ENCODE assay signal across 2 cellular contexts in the genomic region with DNA sequence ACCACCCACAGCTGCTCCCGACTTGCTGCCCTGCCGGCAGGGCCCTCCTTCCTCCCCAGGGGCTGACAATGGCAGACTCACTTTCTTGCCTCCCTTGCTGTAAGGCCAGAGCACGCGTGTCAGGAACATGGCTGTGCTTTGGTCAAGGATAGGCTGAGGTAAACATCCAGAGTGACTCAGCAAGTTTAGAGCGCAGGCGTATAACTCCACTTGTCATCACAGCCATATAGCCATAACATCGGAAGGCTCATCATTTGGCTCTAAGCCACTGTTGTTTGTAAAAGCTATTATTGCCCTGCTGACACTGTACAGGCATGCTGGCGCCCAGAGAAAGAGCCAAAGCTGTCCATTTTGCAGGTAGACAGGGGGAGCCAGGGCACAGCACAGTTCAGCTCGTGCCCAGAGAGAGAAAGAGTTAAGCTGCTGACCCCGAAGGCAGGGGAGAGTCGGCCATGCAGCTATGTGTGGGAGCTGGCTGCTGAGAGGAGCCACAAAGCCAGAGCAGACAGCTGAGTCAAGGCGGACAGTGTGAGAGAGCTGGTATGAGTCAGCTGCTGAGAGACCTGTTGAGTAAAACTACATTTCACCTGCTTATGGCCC.
TF ChIP-seq lines count a peak whose summit lies in the region.

No MANE protein-coding gene starts in this region.

TF ChIP-seq in SK-N-SH treated with all-trans-retinoic acid at 6 μM for 48 hours, 23 proteins besides CTCF, POLR2A, EP300 and RAD21 (continued from another document):
- TF ChIP-seq, protein P1, sequence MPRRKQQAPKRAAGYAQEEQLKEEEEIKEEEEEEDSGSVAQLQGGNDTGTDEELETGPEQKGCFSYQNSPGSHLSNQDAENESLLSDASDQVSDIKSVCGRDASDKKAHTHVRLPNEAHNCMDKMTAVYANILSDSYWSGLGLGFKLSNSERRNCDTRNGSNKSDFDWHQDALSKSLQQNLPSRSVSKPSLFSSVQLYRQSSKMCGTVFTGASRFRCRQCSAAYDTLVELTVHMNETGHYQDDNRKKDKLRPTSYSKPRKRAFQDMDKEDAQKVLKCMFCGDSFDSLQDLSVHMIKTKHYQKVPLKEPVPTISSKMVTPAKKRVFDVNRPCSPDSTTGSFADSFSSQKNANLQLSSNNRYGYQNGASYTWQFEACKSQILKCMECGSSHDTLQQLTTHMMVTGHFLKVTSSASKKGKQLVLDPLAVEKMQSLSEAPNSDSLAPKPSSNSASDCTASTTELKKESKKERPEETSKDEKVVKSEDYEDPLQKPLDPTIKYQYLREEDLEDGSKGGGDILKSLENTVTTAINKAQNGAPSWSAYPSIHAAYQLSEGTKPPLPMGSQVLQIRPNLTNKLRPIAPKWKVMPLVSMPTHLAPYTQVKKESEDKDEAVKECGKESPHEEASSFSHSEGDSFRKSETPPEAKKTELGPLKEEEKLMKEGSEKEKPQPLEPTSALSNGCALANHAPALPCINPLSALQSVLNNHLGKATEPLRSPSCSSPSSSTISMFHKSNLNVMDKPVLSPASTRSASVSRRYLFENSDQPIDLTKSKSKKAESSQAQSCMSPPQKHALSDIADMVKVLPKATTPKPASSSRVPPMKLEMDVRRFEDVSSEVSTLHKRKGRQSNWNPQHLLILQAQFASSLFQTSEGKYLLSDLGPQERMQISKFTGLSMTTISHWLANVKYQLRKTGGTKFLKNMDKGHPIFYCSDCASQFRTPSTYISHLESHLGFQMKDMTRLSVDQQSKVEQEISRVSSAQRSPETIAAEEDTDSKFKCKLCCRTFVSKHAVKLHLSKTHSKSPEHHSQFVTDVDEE (CRISPR knock-in tag; IDR thresholded peaks at IDR 0.05), result no peak
- TF ChIP-seq BACH2 (CRISPR knock-in tag; IDR thresholded peaks at IDR 0.05; ENCODE audit: borderline replicate concordance) (no peak), ZNF565 (CRISPR knock-in tag; conservative IDR thresholded peaks at IDR 0.05; ENCODE audit: low read depth) (no peak), ZNF70 (CRISPR knock-in tag; IDR thresholded peaks at IDR 0.05) (no peak), CSRNP3 (CRISPR knock-in tag; IDR thresholded peaks at IDR 0.05) (no peak), PATZ1 (CRISPR knock-in tag; IDR thresholded peaks at IDR 0.05; ENCODE audit: borderline replicate concordance) (no peak), ZFP3 (CRISPR knock-in tag; IDR thresholded peaks at IDR 0.05) (no peak), CSDC2 (CRISPR knock-in tag; IDR thresholded peaks at IDR 0.05) (no peak), ZC3H10 (CRISPR knock-in tag; IDR thresholded peaks at IDR 0.05) (peak; percentile 97), RARB (CRISPR knock-in tag; IDR thresholded peaks at IDR 0.05) (peak; percentile 70; the same call in 1 of the 2 replicates), ESRRG (CRISPR knock-in tag; IDR thresholded peaks at IDR 0.05) (no peak), TOX (CRISPR knock-in tag; IDR thresholded peaks at IDR 0.05; ENCODE audit: borderline replicate concordance) (peak; percentile 97)
- TF ChIP-seq, protein P2, sequence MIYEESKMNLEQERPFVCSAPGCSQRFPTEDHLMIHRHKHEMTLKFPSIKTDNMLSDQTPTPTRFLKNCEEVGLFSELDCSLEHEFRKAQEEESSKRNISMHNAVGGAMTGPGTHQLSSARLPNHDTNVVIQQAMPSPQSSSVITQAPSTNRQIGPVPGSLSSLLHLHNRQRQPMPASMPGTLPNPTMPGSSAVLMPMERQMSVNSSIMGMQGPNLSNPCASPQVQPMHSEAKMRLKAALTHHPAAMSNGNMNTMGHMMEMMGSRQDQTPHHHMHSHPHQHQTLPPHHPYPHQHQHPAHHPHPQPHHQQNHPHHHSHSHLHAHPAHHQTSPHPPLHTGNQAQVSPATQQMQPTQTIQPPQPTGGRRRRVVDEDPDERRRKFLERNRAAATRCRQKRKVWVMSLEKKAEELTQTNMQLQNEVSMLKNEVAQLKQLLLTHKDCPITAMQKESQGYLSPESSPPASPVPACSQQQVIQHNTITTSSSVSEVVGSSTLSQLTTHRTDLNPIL (CRISPR knock-in tag; IDR thresholded peaks at IDR 0.05; ENCODE audit: low read depth), result no peak

TF ChIP-seq in SK-N-SH, 30 proteins besides CTCF, POLR2A, EP300 and RAD21 (continued from another document):
- TF ChIP-seq, protein P3, sequence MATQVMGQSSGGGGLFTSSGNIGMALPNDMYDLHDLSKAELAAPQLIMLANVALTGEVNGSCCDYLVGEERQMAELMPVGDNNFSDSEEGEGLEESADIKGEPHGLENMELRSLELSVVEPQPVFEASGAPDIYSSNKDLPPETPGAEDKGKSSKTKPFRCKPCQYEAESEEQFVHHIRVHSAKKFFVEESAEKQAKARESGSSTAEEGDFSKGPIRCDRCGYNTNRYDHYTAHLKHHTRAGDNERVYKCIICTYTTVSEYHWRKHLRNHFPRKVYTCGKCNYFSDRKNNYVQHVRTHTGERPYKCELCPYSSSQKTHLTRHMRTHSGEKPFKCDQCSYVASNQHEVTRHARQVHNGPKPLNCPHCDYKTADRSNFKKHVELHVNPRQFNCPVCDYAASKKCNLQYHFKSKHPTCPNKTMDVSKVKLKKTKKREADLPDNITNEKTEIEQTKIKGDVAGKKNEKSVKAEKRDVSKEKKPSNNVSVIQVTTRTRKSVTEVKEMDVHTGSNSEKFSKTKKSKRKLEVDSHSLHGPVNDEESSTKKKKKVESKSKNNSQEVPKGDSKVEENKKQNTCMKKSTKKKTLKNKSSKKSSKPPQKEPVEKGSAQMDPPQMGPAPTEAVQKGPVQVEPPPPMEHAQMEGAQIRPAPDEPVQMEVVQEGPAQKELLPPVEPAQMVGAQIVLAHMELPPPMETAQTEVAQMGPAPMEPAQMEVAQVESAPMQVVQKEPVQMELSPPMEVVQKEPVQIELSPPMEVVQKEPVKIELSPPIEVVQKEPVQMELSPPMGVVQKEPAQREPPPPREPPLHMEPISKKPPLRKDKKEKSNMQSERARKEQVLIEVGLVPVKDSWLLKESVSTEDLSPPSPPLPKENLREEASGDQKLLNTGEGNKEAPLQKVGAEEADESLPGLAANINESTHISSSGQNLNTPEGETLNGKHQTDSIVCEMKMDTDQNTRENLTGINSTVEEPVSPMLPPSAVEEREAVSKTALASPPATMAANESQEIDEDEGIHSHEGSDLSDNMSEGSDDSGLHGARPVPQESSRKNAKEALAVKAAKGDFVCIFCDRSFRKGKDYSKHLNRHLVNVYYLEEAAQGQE (IDR thresholded peaks at IDR 0.05; ENCODE audit: low read depth, low read length), result no peak
- TF ChIP-seq MEF2A (IDR thresholded peaks at IDR 0.05; ENCODE audit: borderline replicate concordance, low read depth), result no peak
- no peak for TF ChIP-seq NRF1 (IDR thresholded peaks at IDR 0.05; ENCODE audit: low read depth, low read length)
- no peak for TF ChIP-seq ELF1 (IDR thresholded peaks at IDR 0.05)
- TF ChIP-seq PBX3 (IDR thresholded peaks at IDR 0.05), result no peak
- no peak for TF ChIP-seq FOXJ3 (CRISPR knock-in tag; IDR thresholded peaks at IDR 0.05)
